In genomic region chr1:160662888-160663287, GRCh38 we compare ENCODE assay signal across 18 cellular contexts. TPM values are rescaled to one million over a fixed set of nuclear protein-coding genes. Genes with fewer than 3 reads are reported as not detected.
A peak's percentile ranks its signal among the peaks of the same experiment; 100 is the strongest.
DNase-seq lines count a peak whose midpoint lies in the region; ATAC-seq lines count a peak whose summit lies in the region.
"Had no signal": no experiment of that assay in that cellular context is flagged by ENCODE, and none has a peak within 500 bp of the region (broad histone marks: within the 10 kb centered on the region; RNA-seq: fewer than 3 reads in every experiment).

No MANE protein-coding gene starts in this region.

- H3K36me3 ChIP-seq in KOPT-K1 (ENCODE audit: insufficient read depth, low read length): no peaks in the 10 kb centered on the region
- H3K36me3 ChIP-seq: ovary, thoracic aorta had no signal

- H3K36me3 Mint-ChIP-seq in activated naive CD8-positive, alpha-beta T cell treated with anti-CD3 and anti-CD28 coated beads, Interleukin-2, amount 10 ng/mL, durations not matched to agents 7 days and 5 days: peaks cover 34% of the 10 kb centered on the region
- peaks cover 15% of the 10 kb centered on the region for H3K36me3 Mint-ChIP-seq in activated naive CD8-positive, alpha-beta T cell treated with anti-CD3 and anti-CD28 coated beads, Interleukin-2, amount 50 U/mL, for 24 hours (ENCODE audit: low read depth)
- H3K36me3 Mint-ChIP-seq in activated T-helper 1 cell treated with anti-CD3 and anti-CD28 coated beads, Interleukin-12 subunit alpha, Interleukin-12 subunit beta, Interleukin-2, Interleukin-4 antibody, amounts not matched to agents 30 ng/mL and 10 ng/mL and 1 ng/mL, durations not matched to agents 14 hours and 24 hours and 36 hours (ENCODE audit: low read depth): peaks cover 30% of the 10 kb centered on the region
- peaks cover 20 to 65% of the 10 kb centered on the region in 2 donors for H3K36me3 Mint-ChIP-seq in stimulated activated naive B cell treated with anti-CD40 and anti-IgM and Interleukin-4, amounts not matched to agents 10 μg/mL and 1 μg/mL and 100 μg/mL, for 72 hours

- H3K4me3 Mint-ChIP-seq in activated naive CD8-positive, alpha-beta T cell treated with anti-CD3 and anti-CD28 coated beads, Interleukin-2, amount 10 ng/mL, durations not matched to agents 7 days and 5 days: peak overlapping the region; percentile 54
- H3K4me3 Mint-ChIP-seq in activated naive CD8-positive, alpha-beta T cell treated with anti-CD3 and anti-CD28 coated beads, Interleukin-2, amount 50 U/mL, for 24 hours: no peak overlapping the region
- peak overlapping the region; percentile 41 for H3K4me3 Mint-ChIP-seq in activated T-helper 1 cell treated with anti-CD3 and anti-CD28 coated beads, Interleukin-12 subunit alpha, Interleukin-12 subunit beta, Interleukin-2, Interleukin-4 antibody, amounts not matched to agents 30 ng/mL and 10 ng/mL and 1 ng/mL, durations not matched to agents 14 hours and 24 hours and 36 hours
- no peak overlapping the region for H3K4me3 Mint-ChIP-seq in stimulated activated naive B cell treated with anti-CD40 and anti-IgM and Interleukin-4, amounts not matched to agents 10 μg/mL and 1 μg/mL and 100 μg/mL, for 72 hours

- H3K9me3 Mint-ChIP-seq in activated naive CD8-positive, alpha-beta T cell treated with anti-CD3 and anti-CD28 coated beads, Interleukin-2, amount 10 ng/mL, durations not matched to agents 7 days and 5 days: peaks cover 11% of the 10 kb centered on the region
- peaks cover 14% of the 10 kb centered on the region for H3K9me3 Mint-ChIP-seq in activated naive CD8-positive, alpha-beta T cell treated with anti-CD3 and anti-CD28 coated beads, Interleukin-2, amount 50 U/mL, for 24 hours
- peaks cover 22% of the 10 kb centered on the region for H3K9me3 Mint-ChIP-seq in activated T-helper 1 cell treated with anti-CD3 and anti-CD28 coated beads, Interleukin-12 subunit alpha, Interleukin-12 subunit beta, Interleukin-2, Interleukin-4 antibody, amounts not matched to agents 30 ng/mL and 10 ng/mL and 1 ng/mL, durations not matched to agents 14 hours and 24 hours and 36 hours
- H3K9me3 Mint-ChIP-seq in stimulated activated naive B cell treated with anti-CD40 and anti-IgM and Interleukin-4, amounts not matched to agents 10 μg/mL and 1 μg/mL and 100 μg/mL, for 72 hours: peaks cover 5 to 6% of the 10 kb centered on the region in 2 donors

- H3K27ac ChIP-seq in KOPT-K1 (ENCODE audit: low read depth, low read length, poor library complexity, severe bottlenecking): peak overlapping the region; percentile 33
- H3K27ac ChIP-seq: ovary, thoracic aorta had no signal

- H3K4me1 Mint-ChIP-seq in activated naive CD8-positive, alpha-beta T cell treated with anti-CD3 and anti-CD28 coated beads, Interleukin-2, amount 10 ng/mL, durations not matched to agents 7 days and 5 days: peaks cover 63% of the 10 kb centered on the region
- H3K4me1 Mint-ChIP-seq in activated naive CD8-positive, alpha-beta T cell treated with anti-CD3 and anti-CD28 coated beads, Interleukin-2, amount 50 U/mL, for 24 hours: peaks cover 68% of the 10 kb centered on the region
- H3K4me1 Mint-ChIP-seq in activated T-helper 1 cell treated with anti-CD3 and anti-CD28 coated beads, Interleukin-12 subunit alpha, Interleukin-12 subunit beta, Interleukin-2, Interleukin-4 antibody, amounts not matched to agents 30 ng/mL and 10 ng/mL and 1 ng/mL, durations not matched to agents 14 hours and 24 hours and 36 hours (ENCODE audit: low read depth): peaks cover 89% of the 10 kb centered on the region
- peaks cover 49 to 80% of the 10 kb centered on the region in 2 donors for H3K4me1 Mint-ChIP-seq in stimulated activated naive B cell treated with anti-CD40 and anti-IgM and Interleukin-4, amounts not matched to agents 10 μg/mL and 1 μg/mL and 100 μg/mL, for 72 hours

- H3K9me3 ChIP-seq in KOPT-K1 (ENCODE audit: insufficient read depth, low read length, poor library complexity, severe bottlenecking): peaks cover 9% of the 10 kb centered on the region
- H3K9me3 ChIP-seq: ovary, thoracic aorta had no signal

- POLR2A ChIA-PET in activated naive CD8-positive, alpha-beta T cell treated with anti-CD3 and anti-CD28 coated beads, Interleukin-2, amount 10 ng/mL, durations not matched to agents 7 days and 5 days (lab: Charles Lee): interaction anchor here (0.6 to 2.8 kb wide), 7 partner anchors 12 to 1099 kb away, joined by 3 to 12 read pairs (median 3); partner anchors contain the start of gene SLAMF1

- no peak for DNase-seq in activated naive CD8-positive, alpha-beta T cell treated with anti-CD3 and anti-CD28 coated beads, Interleukin-2, amount 10 ng/mL, durations not matched to agents 7 days and 5 days
- no peak for DNase-seq in activated naive CD8-positive, alpha-beta T cell treated with anti-CD3 and anti-CD28 coated beads, Interleukin-2, amount 50 U/mL, for 24 hours
- DNase-seq in activated T-helper 1 cell treated with anti-CD3 and anti-CD28 coated beads, Interleukin-12 subunit alpha, Interleukin-12 subunit beta, Interleukin-2, Interleukin-4 antibody, amounts not matched to agents 30 ng/mL and 10 ng/mL and 1 ng/mL, durations not matched to agents 14 hours and 24 hours and 36 hours (ENCODE audit: low spot score): no peak
- no peak for DNase-seq in NCI-H1930 (lab: John Stamatoyannopoulos, UW)
- no peak for DNase-seq in stimulated activated naive B cell treated with anti-CD40 and anti-IgM and Interleukin-4, amounts not matched to agents 10 μg/mL and 1 μg/mL and 100 μg/mL, for 72 hours
- DNase-seq: activated T-cell treated with anti-CD3 and anti-CD28 coated beads, Interleukin-2, amount 50 U/mL, for 1 hour; DMS53; NCI-H1048; ovary; stimulated activated CD4-positive, alpha-beta T cell treated with anti-CD3 and anti-CD28 coated beads, Interleukin-4, amount 100 ng/mL, for 1 hour; stimulated activated CD8-positive, alpha-beta memory T cell treated with anti-CD3 and anti-CD28 coated beads, Interleukin-4, amount 100 ng/mL, for 48 hours had no signal

- intact Hi-C loops in activated T-helper 1 cell treated with anti-CD3 and anti-CD28 coated beads, Interleukin-12 subunit alpha, Interleukin-12 subunit beta, Interleukin-2, Interleukin-4 antibody, amounts not matched to agents 30 ng/mL and 10 ng/mL and 1 ng/mL, durations not matched to agents 14 hours and 24 hours and 36 hours (cut with micrococcal nuclease): no loop called here

- ATAC-seq in activated naive CD8-positive, alpha-beta T cell treated with anti-CD3 and anti-CD28 coated beads, Interleukin-2, amount 10 ng/mL, durations not matched to agents 7 days and 5 days (ENCODE audit: low read depth): no peak
- ATAC-seq in activated naive CD8-positive, alpha-beta T cell treated with anti-CD3 and anti-CD28 coated beads, Interleukin-2, amount 50 U/mL, for 24 hours: no peak
- no peak for ATAC-seq in GM21381 (IDR thresholded peaks at IDR 0.05; ENCODE audit: unreplicated experiment)
- ATAC-seq in stimulated activated naive B cell treated with anti-CD40 and anti-IgM and Interleukin-4, amounts not matched to agents 10 μg/mL and 1 μg/mL and 100 μg/mL, for 72 hours (replicated peaks): no peak
- ATAC-seq: activated CD4-positive, CD25-positive, alpha-beta regulatory T cell treated with anti-CD3 and anti-CD28 coated beads, Interleukin-2, amount 50 U/mL, for 24 hours had no signal

- peak overlapping the region; percentile 75 for H3K27ac Mint-ChIP-seq in activated naive CD8-positive, alpha-beta T cell treated with anti-CD3 and anti-CD28 coated beads, Interleukin-2, amount 10 ng/mL, durations not matched to agents 7 days and 5 days
- H3K27ac Mint-ChIP-seq in activated naive CD8-positive, alpha-beta T cell treated with anti-CD3 and anti-CD28 coated beads, Interleukin-2, amount 50 U/mL, for 24 hours: no peak overlapping the region
- H3K27ac Mint-ChIP-seq in activated T-helper 1 cell treated with anti-CD3 and anti-CD28 coated beads, Interleukin-12 subunit alpha, Interleukin-12 subunit beta, Interleukin-2, Interleukin-4 antibody, amounts not matched to agents 30 ng/mL and 10 ng/mL and 1 ng/mL, durations not matched to agents 14 hours and 24 hours and 36 hours: peak overlapping the region; percentile 45
- no peak overlapping the region for H3K27ac Mint-ChIP-seq in stimulated activated naive B cell treated with anti-CD40 and anti-IgM and Interleukin-4, amounts not matched to agents 10 μg/mL and 1 μg/mL and 100 μg/mL, for 72 hours

- H3K27me3 Mint-ChIP-seq in activated naive CD8-positive, alpha-beta T cell treated with anti-CD3 and anti-CD28 coated beads, Interleukin-2, amount 10 ng/mL, durations not matched to agents 7 days and 5 days: peaks cover 1% of the 10 kb centered on the region
- H3K27me3 Mint-ChIP-seq in activated naive CD8-positive, alpha-beta T cell treated with anti-CD3 and anti-CD28 coated beads, Interleukin-2, amount 50 U/mL, for 24 hours: no peaks in the 10 kb centered on the region
- H3K27me3 Mint-ChIP-seq in activated T-helper 1 cell treated with anti-CD3 and anti-CD28 coated beads, Interleukin-12 subunit alpha, Interleukin-12 subunit beta, Interleukin-2, Interleukin-4 antibody, amounts not matched to agents 30 ng/mL and 10 ng/mL and 1 ng/mL, durations not matched to agents 14 hours and 24 hours and 36 hours (ENCODE audit: insufficient read depth): no peaks in the 10 kb centered on the region
- no peaks in the 10 kb centered on the region for H3K27me3 Mint-ChIP-seq in stimulated activated naive B cell treated with anti-CD40 and anti-IgM and Interleukin-4, amounts not matched to agents 10 μg/mL and 1 μg/mL and 100 μg/mL, for 72 hours

RNA-seq across cellular contexts. Expression of gene SLAMF1, which starts 16.0 kb away (rescaled TPM):
- total RNA-seq in activated naive CD8-positive, alpha-beta T cell treated with anti-CD3 and anti-CD28 coated beads, Interleukin-2, amount 10 ng/mL, durations not matched to agents 7 days and 5 days: 10 to 100 TPM; 41.3 to 42.6 TPM
- 118 TPM in 2 replicates for total RNA-seq in activated T-helper 1 cell treated with anti-CD3 and anti-CD28 coated beads, Interleukin-12 subunit alpha, Interleukin-12 subunit beta, Interleukin-2, Interleukin-4 antibody, amounts not matched to agents 30 ng/mL and 10 ng/mL and 1 ng/mL, durations not matched to agents 14 hours and 24 hours and 36 hours
- total RNA-seq: astrocyte, frontal cortex had no signal

RNA-seq across cellular contexts. Expression of gene CD48, which starts 48.7 kb away (rescaled TPM):
- 100 to 1,000 TPM; 379 to 386 TPM for total RNA-seq in activated naive CD8-positive, alpha-beta T cell treated with anti-CD3 and anti-CD28 coated beads, Interleukin-2, amount 10 ng/mL, durations not matched to agents 7 days and 5 days
- 219 and 222 TPM in 2 replicates for total RNA-seq in activated T-helper 1 cell treated with anti-CD3 and anti-CD28 coated beads, Interleukin-12 subunit alpha, Interleukin-12 subunit beta, Interleukin-2, Interleukin-4 antibody, amounts not matched to agents 30 ng/mL and 10 ng/mL and 1 ng/mL, durations not matched to agents 14 hours and 24 hours and 36 hours
- total RNA-seq: astrocyte, RPMI7951 had no signal

Comparison
In these comparisons a context has a peak if more than half of its experiments do, and no peak if none do; other contexts are left out.
1. H3K27ac Mint-ChIP-seq: peak in activated naive CD8-positive, alpha-beta T cell treated with anti-CD3 and anti-CD28 coated beads, Interleukin-2, amount 10 ng/mL, durations not matched to agents 7 days and 5 days (single experiment) and activated T-helper 1 cell treated with anti-CD3 and anti-CD28 coated beads, Interleukin-12 subunit alpha, Interleukin-12 subunit beta, Interleukin-2, Interleukin-4 antibody, amounts not matched to agents 30 ng/mL and 10 ng/mL and 1 ng/mL, durations not matched to agents 14 hours and 24 hours and 36 hours (single experiment); none in activated naive CD8-positive, alpha-beta T cell treated with anti-CD3 and anti-CD28 coated beads, Interleukin-2, amount 50 U/mL, for 24 hours (single experiment) and stimulated activated naive B cell treated with anti-CD40 and anti-IgM and Interleukin-4, amounts not matched to agents 10 μg/mL and 1 μg/mL and 100 μg/mL, for 72 hours (single experiment).
2. H3K4me3 Mint-ChIP-seq: peak in activated naive CD8-positive, alpha-beta T cell treated with anti-CD3 and anti-CD28 coated beads, Interleukin-2, amount 10 ng/mL, durations not matched to agents 7 days and 5 days (single experiment) and activated T-helper 1 cell treated with anti-CD3 and anti-CD28 coated beads, Interleukin-12 subunit alpha, Interleukin-12 subunit beta, Interleukin-2, Interleukin-4 antibody, amounts not matched to agents 30 ng/mL and 10 ng/mL and 1 ng/mL, durations not matched to agents 14 hours and 24 hours and 36 hours (single experiment); none in activated naive CD8-positive, alpha-beta T cell treated with anti-CD3 and anti-CD28 coated beads, Interleukin-2, amount 50 U/mL, for 24 hours (single experiment) and stimulated activated naive B cell treated with anti-CD40 and anti-IgM and Interleukin-4, amounts not matched to agents 10 μg/mL and 1 μg/mL and 100 μg/mL, for 72 hours (0 of 2).